Comparison of ENCODE assay signal across 3 cellular contexts in genomic region chr19:35007427-35007826, GRCh38. TPM values are rescaled to one million over a fixed set of nuclear protein-coding genes. Genes with fewer than 3 reads are reported as not detected.
"Had no signal": no experiment of that assay in that cellular context is flagged by ENCODE, and none has a peak within 500 bp of the region (broad histone marks: within the 10 kb centered on the region; RNA-seq: fewer than 3 reads in every experiment).

No MANE protein-coding gene starts in this region.

RNA-seq across cellular contexts. Expression of gene HPN, which starts 34.1 kb away (rescaled TPM):
- total RNA-seq: activated CD4-positive, alpha-beta memory T cell treated with anti-CD3 and anti-CD28 coated beads, Interleukin-2, amount 10 ng/mL, durations not matched to agents 7 days and 5 days; activated T-helper 1 cell treated with anti-CD3 and anti-CD28 coated beads, Interleukin-12 subunit alpha, Interleukin-12 subunit beta, Interleukin-2, Interleukin-4 antibody, amounts not matched to agents 30 ng/mL and 10 ng/mL and 1 ng/mL, durations not matched to agents 14 hours and 24 hours and 36 hours; T-helper 2 cell treated with Interferon-gamma antibody and Interleukin-4, amounts not matched to agents 100 ng/mL and 5 ng/mL, for 36 hours had no signal
